21 cellular contexts compared by ENCODE assay signal in the genomic region with DNA sequence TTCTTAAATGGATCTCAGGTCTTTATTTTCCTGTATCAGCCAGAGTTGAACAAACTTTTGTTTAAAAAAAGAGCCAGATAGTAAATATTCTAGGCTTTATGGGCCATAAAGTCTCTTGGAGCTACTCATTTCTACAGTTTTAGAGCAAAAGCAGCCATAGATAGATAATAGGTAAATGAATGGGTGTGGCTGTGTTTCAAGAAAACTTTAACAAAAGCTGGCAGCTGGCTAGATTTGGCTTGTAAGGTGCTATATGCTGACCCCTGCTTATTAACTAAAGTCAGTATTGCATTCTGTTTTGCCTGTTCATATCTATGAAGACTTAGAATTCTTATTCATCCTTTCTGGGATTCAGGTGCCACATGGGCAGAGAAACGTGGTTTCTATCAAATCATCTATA. TPM values are rescaled to one million over a fixed set of nuclear protein-coding genes. Genes with fewer than 3 reads are reported as not detected.
A peak's percentile ranks its signal among the peaks of the same experiment; 100 is the strongest.
DNase-seq lines count a peak whose midpoint lies in the region; ATAC-seq, FAIRE-seq and TF ChIP-seq lines count a peak whose summit lies in the region.
"Had no signal": no experiment of that assay in that cellular context is flagged by ENCODE, and none has a peak within 500 bp of the region (broad histone marks: within the 10 kb centered on the region; RNA-seq: fewer than 3 reads in every experiment).

No MANE protein-coding gene starts in this region.

- H3K4me1 ChIP-seq in K562 (replicated peaks in 1 of 2; ENCODE audit: control insufficient read depth in 2 of 2, insufficient read depth in 2 of 2, low read length in 2 of 2) (peaks cover 4 to 17% of the 10 kb centered on the region in 2 experiments; a peak in 4 of 5 replicates), mesendoderm (ENCODE audit: control insufficient read depth, low read depth, low read length) (no peaks in the 10 kb centered on the region)
- H3K4me1 ChIP-seq: BE2C, BLaER1, Caco-2 had no signal

- no peaks in the 10 kb centered on the region for H3K27me3 ChIP-seq in K562 (ENCODE audit: control insufficient read depth in 2 of 2, insufficient read depth in 2 of 2, low read length in 2 of 2)
- no peaks in the 10 kb centered on the region for H3K27me3 ChIP-seq in mesendoderm (ENCODE audit: insufficient read depth, low read length, poor library complexity)
- H3K27me3 ChIP-seq: BE2C, BLaER1 had no signal

- TF ChIP-seq RAD21 in K562 (CRISPR knock-in tag; conservative IDR thresholded peaks at IDR 0.05 in 1 of 2, IDR thresholded peaks at IDR 0.05 in 1 of 2): no peak

- no peak for TF ChIP-seq EP300 in K562 (IDR thresholded peaks at IDR 0.05; ENCODE audit: low read length)

- BruUV-seq in K562 (replicated peaks; lab: Mats Ljungman, UMichigan): no TSS peak

- H2BK120ac ChIP-seq in mesendoderm (ENCODE audit: low read depth, low read length): no peak overlapping the region

- peak overlapping the region in 1 of 2 experiments; percentile 67; a peak in 2 of 4 replicates for H3K9ac ChIP-seq in K562 (ENCODE audit: insufficient read depth in 1 of 2, low read depth in 2 of 2, low read length in 2 of 2)
- H3K9ac ChIP-seq in mesendoderm (ENCODE audit: low read length): no peak overlapping the region
- H3K9ac ChIP-seq: BLaER1 had no signal

- no peak overlapping the region for H3K4ac ChIP-seq in mesendoderm (ENCODE audit: low read depth, low read length)

- no peak overlapping the region for H3K18ac ChIP-seq in mesendoderm (ENCODE audit: low read length)

- CTCF ChIA-PET in K562 (lab: Yijun Ruan, JAX; ENCODE audit: low intra/inter-chr PET ratio): no interaction called here

- H3K36me3 ChIP-seq in K562 (ENCODE audit: control insufficient read depth, insufficient read depth, low read length) (peaks cover 55% of the 10 kb centered on the region), mesendoderm (ENCODE audit: control insufficient read depth, insufficient read depth, low read length) (peaks cover 4% of the 10 kb centered on the region)

- TF ChIP-seq POLR2A in H54 (IDR thresholded peaks at IDR 0.05; ENCODE audit: low read depth, low read length) (no peak), K562 (conservative IDR thresholded peaks at IDR 0.05) (no peak)

- H3K79me2 ChIP-seq in K562 (ENCODE audit: control insufficient read depth, insufficient read depth, low read length) (no peaks in the 10 kb centered on the region), mesendoderm (ENCODE audit: control insufficient read depth, insufficient read depth, low read length) (no peaks in the 10 kb centered on the region)

- 22% methylated on average over 1 of the region's 1 CpG for WGBS in K562 (ENCODE audit: insufficient coverage, low coverage, missing lambda C conversion rate)
- WGBS in mesendoderm (ENCODE audit: extremely low coverage, insufficient coverage, low lambda C conversion rate): no CpG with 5 or more reads among the region's 1 CpG

- H3K9me1 ChIP-seq in K562 (ENCODE audit: control insufficient read depth, insufficient read depth, low read length): no peaks in the 10 kb centered on the region

- no peak overlapping the region for H3K56ac ChIP-seq in mesendoderm (ENCODE audit: low read length)

- peak; percentile 75 for ATAC-seq in K562
- ATAC-seq in HG02870 (IDR thresholded peaks at IDR 0.05; ENCODE audit: unreplicated experiment): no peak
- ATAC-seq: CD8-positive, alpha-beta T cell; GM12878 had no signal

- no peak for TF ChIP-seq CTCF in K562 (IDR thresholded peaks at IDR 0.05 in 2 of 3, conservative IDR thresholded peaks at IDR 0.05 in 1 of 3; ENCODE audit: insufficient read depth in 2 of 3, low read depth in 1 of 3, low read length in 3 of 3)

- H3K23ac ChIP-seq in mesendoderm (ENCODE audit: low read length): no peak overlapping the region

- no peaks in the 10 kb centered on the region for H4K20me1 ChIP-seq in K562 (replicated peaks; ENCODE audit: control insufficient read depth, insufficient read depth, low read length)
- H4K20me1 ChIP-seq: BLaER1 had no signal

- intact Hi-C loops in K562 (cut with micrococcal nuclease): no loop called here

- in situ Hi-C loops in K562 (cut with MboI): no loop called here

- no peak overlapping the region for H2AK5ac ChIP-seq in mesendoderm (ENCODE audit: low read length)

- no peak overlapping the region for H2BK15ac ChIP-seq in mesendoderm (replicated peaks; ENCODE audit: low read depth)

- H4K5ac ChIP-seq in mesendoderm (ENCODE audit: low read length): no peak overlapping the region

- H2AFZ ChIP-seq in K562 (ENCODE audit: low read depth, low read length): 0 out of 2 replicates have a peak overlapping the region, but pooled peaks have one; percentile 18

- no peaks in the 10 kb centered on the region for H3K9me3 ChIP-seq in K562 (replicated peaks; ENCODE audit: control insufficient read depth, insufficient read depth, low read depth, low read length)
- H3K9me3 ChIP-seq: BE2C, BLaER1, Caco-2 had no signal

- H3K27ac ChIP-seq in K562 (ENCODE audit: extremely low read depth, low read depth, low read length) (peak overlapping the region; percentile 73), mesendoderm (ENCODE audit: low read depth, low read length) (no peak overlapping the region)
- H3K27ac ChIP-seq: BLaER1 had no signal

- no peak overlapping the region for H3K4me3 ChIP-seq in K562
- no peak overlapping the region for H3K4me3 ChIP-seq in mesendoderm (ENCODE audit: low read length)
- H3K4me3 ChIP-seq: BLaER1, GM12878 had no signal

- peak overlapping the region; percentile 26; the same call in 1 of the 2 replicates for H3K4me2 ChIP-seq in K562 (ENCODE audit: insufficient read depth, low read length)
- H3K4me2 ChIP-seq in mesendoderm (ENCODE audit: low read length): no peak overlapping the region
- H3K4me2 ChIP-seq: BLaER1 had no signal

- H2BK5ac ChIP-seq in mesendoderm (ENCODE audit: low read length): no peak overlapping the region

- H4K8ac ChIP-seq in mesendoderm (ENCODE audit: low read depth, low read length): no peak overlapping the region

- POLR2A ChIA-PET in K562 (lab: Yijun Ruan, JAX): interaction anchor here (0.8 to 1.6 kb wide), 2 partner anchors 15 to 329 kb away, joined by 3 to 5 read pairs; no protein-coding TSS in a partner anchor

- DNase-seq in H54 (ENCODE audit: insufficient read length, low spot score) (no peak), K562 (ENCODE audit: extremely low read depth in 1 of 4, low spot score in 3 of 4) (peak in 2 of 4 experiments; percentile 21 to 68), mesendoderm (no peak), mucosa of gallbladder (ENCODE audit: low spot score) (no peak)
- DNase-seq: 8988T; ACHN; BE2C; C1 segment of cervical spinal cord; Caco-2; Calu3; CD4-positive, alpha-beta T cell; CD8-positive, alpha-beta T cell; DMS79 treated with DMSO at 0.1 percent for 48 hours; GDM1 had no signal

- FAIRE-seq in H54 (lab: Jason Lieb, UNC) (peak; percentile 33), K562 (lab: Jason Lieb, UNC) (peak; percentile 26)
- FAIRE-seq: A204.1, D721Med, GM12878, GM12892, GM18507 had no signal

- H3K79me1 ChIP-seq in mesendoderm (ENCODE audit: low read length): no peaks in the 10 kb centered on the region

TF ChIP-seq in K562, 482 proteins besides CTCF, POLR2A, EP300 and RAD21 (continues in another document):
- TF ChIP-seq HSF4 (CRISPR knock-in tag; IDR thresholded peaks at IDR 0.05; ENCODE audit: borderline replicate concordance) (0 out of 2 replicates have a peak, but pooled peaks have one; percentile 59), C11orf30 (IDR thresholded peaks at IDR 0.05; ENCODE audit: low read depth) (peak; percentile 14; the same call in 1 of the 2 replicates)

RNA-seq across cellular contexts. Expression of gene MFN1, which starts 29.0 kb away (rescaled TPM):
- total RNA-seq in K562 (2011; cell fraction: chromatin; rRNA removed; ENCODE audit: low replicate concordance): 49.8 and 238 TPM in 2 replicates
- 12.2 and 24.7 TPM in 2 replicates for total RNA-seq in K562 (2011; cell fraction: nucleolus; rRNA removed)
- total RNA-seq in K562 (2011; cell fraction: nucleoplasm; rRNA removed): 43.9 and 52.3 TPM in 2 replicates
- total RNA-seq in K562 (2014; rRNA removed) (16.5 and 24.9 TPM in 2 replicates), K562 (2014; rRNA removed; fragmentation: Illumina TruSeq; extraction: Trizol) (28.2 and 33.7 TPM in 2 replicates), K562 (2015; rRNA removed; fragmentation: Illumina TruSeq; extraction: Trizol) (20.0 and 22.4 TPM in 2 replicates), K562 (2021) (36.1 and 36.7 TPM in 2 replicates), mucosa of gallbladder (43.3 TPM)
- polyA plus RNA-seq in K562 (2011; rRNA removed) (34.1 and 42.7 TPM in 2 replicates), K562 (2014; fragmentation: Illumina TruSeq; extraction: Trizol) (19.4 and 22.6 TPM in 2 replicates), K562 (2014; fragmentation: Nextera tagmentation; extraction: Ambion mirVana) (10 to 100 TPM; 10.5 to 18.8 TPM), K562 (2014; rRNA removed) (21.7 and 22.9 TPM in 2 replicates)
- polyA plus RNA-seq in K562 (2011; cell fraction: cytosol; rRNA removed): 6.0 and 10.7 TPM in 2 replicates
- 29.1 and 47.6 TPM in 2 replicates for polyA plus RNA-seq in K562 (2011; cell fraction: nucleus; rRNA removed)
- 13.2 and 15.2 TPM in 2 replicates for polyA plus RNA-seq in K562 (2012)
- polyA minus RNA-seq in K562 (2011; rRNA and poly(A)+ RNA removed): 62.5 and 73.6 TPM in 2 replicates
- polyA minus RNA-seq in K562 (2011; cell fraction: cytosol; rRNA and poly(A)+ RNA removed): 10.4 and 13.8 TPM in 2 replicates
- 31.2 and 57.1 TPM in 2 replicates for polyA minus RNA-seq in K562 (2011; cell fraction: nucleus; rRNA and poly(A)+ RNA removed)
- 10.8 TPM for polyA plus RNA-seq in mesendoderm (2013, experiment 1 of 2)
- 11.2 TPM for polyA plus RNA-seq in mesendoderm (2013, experiment 2 of 2)

RNA-seq across cellular contexts. Expression of gene ZNF639, which starts 53.6 kb away (rescaled TPM):
- total RNA-seq in K562 (2011; cell fraction: chromatin; rRNA removed; ENCODE audit: low replicate concordance): 12.2 and 32.8 TPM in 2 replicates
- total RNA-seq in K562 (2011; cell fraction: nucleolus; rRNA removed): 8.3 and 8.5 TPM in 2 replicates
- 10.7 and 18.6 TPM in 2 replicates for total RNA-seq in K562 (2011; cell fraction: nucleoplasm; rRNA removed)
- total RNA-seq in K562 (2014; rRNA removed) (56.0 and 57.2 TPM in 2 replicates), K562 (2014; rRNA removed; fragmentation: Illumina TruSeq; extraction: Trizol) (75.8 and 83.1 TPM in 2 replicates), K562 (2015; rRNA removed; fragmentation: Illumina TruSeq; extraction: Trizol) (68.7 and 73.1 TPM in 2 replicates), K562 (2021) (53.7 and 55.7 TPM in 2 replicates), mucosa of gallbladder (23.9 TPM)
- polyA plus RNA-seq in K562 (2011; rRNA removed) (29.1 and 38.0 TPM in 2 replicates), K562 (2014; fragmentation: Illumina TruSeq; extraction: Trizol) (69.9 and 88.1 TPM in 2 replicates), K562 (2014; fragmentation: Nextera tagmentation; extraction: Ambion mirVana) (10 to 100 TPM; 17.6 to 21.5 TPM), K562 (2014; rRNA removed) (44.0 and 50.5 TPM in 2 replicates)
- 14.3 and 14.5 TPM in 2 replicates for polyA plus RNA-seq in K562 (2011; cell fraction: cytosol; rRNA removed)
- 9.7 and 13.8 TPM in 2 replicates for polyA plus RNA-seq in K562 (2011; cell fraction: nucleus; rRNA removed)
- 32.0 and 33.3 TPM in 2 replicates for polyA plus RNA-seq in K562 (2012)
- polyA minus RNA-seq in K562 (2011; rRNA and poly(A)+ RNA removed): 40.3 and 50.0 TPM in 2 replicates
- 11.7 and 13.1 TPM in 2 replicates for polyA minus RNA-seq in K562 (2011; cell fraction: cytosol; rRNA and poly(A)+ RNA removed)
- polyA minus RNA-seq in K562 (2011; cell fraction: nucleus; rRNA and poly(A)+ RNA removed): 5.8 and 10.4 TPM in 2 replicates
- polyA plus RNA-seq in mesendoderm (2013, experiment 1 of 2): 39.6 TPM
- polyA plus RNA-seq in mesendoderm (2013, experiment 2 of 2): 39.0 TPM
